Comparison of ENCODE assay signal across 28 cellular contexts in the genomic region with DNA sequence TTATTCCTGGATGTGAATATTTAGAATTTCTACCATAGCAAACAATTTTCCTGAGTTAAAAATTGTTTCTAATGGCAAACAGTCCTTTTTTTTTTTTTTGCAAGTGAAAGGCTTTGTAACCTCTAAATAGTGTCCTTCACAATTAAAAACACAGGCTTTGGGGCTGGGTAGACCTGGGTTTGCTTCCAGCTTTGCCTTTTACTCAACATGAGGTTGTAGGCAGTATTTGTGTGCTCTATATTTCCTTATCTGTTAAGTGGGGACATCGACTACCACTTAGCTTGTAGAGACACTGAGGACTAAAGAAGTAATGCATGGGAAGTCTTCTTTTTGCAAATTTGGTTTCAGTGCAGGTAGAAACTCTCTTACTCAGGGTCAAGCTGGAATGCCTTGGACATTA.
"Had no signal": no experiment of that assay in that cellular context is flagged by ENCODE, and none has a peak within 500 bp of the region (broad histone marks: within the 10 kb centered on the region; RNA-seq: fewer than 3 reads in every experiment).

No MANE protein-coding gene starts in this region.

- H3K27me3 Mint-ChIP-seq: progenitor cell of endocrine pancreas; stimulated activated naive B cell treated with anti-CD40 and anti-IgM and Interleukin-4, amounts not matched to agents 10 μg/mL and 1 μg/mL and 100 μg/mL, for 72 hours had no signal

- H3K27ac ChIP-seq: neutrophil, parathyroid adenoma, psoas muscle, right lobe of liver, sigmoid colon, stomach, thyroid gland, upper lobe of left lung, vagina had no signal

- H3K27me3 ChIP-seq: neutrophil, right lobe of liver, sigmoid colon, thyroid gland, tibial nerve, upper lobe of left lung, vagina had no signal

- H3K27ac Mint-ChIP-seq: natural killer cell treated with Interleukin-12 subunit alpha and Interleukin-12 subunit beta and Interleukin-15 and Interleukin-18, amount 100 ng/mL, for 72 hours; nephron progenitor cell; progenitor cell of endocrine pancreas; stimulated activated effector memory CD8-positive, alpha-beta T cell treated with anti-CD3 and anti-CD28 coated beads, Interleukin-12 subunit alpha, Interleukin-12 subunit beta, amount 100 ng/mL, for 72 hours; stimulated activated naive B cell treated with anti-CD40 and anti-IgM and Interleukin-4, amounts not matched to agents 10 μg/mL and 1 μg/mL and 100 μg/mL, for 72 hours; stimulated activated naive CD8-positive, alpha-beta T cell treated with anti-CD3 and anti-CD28 coated beads, Interleukin-15, Interleukin-2, amounts not matched to agents 100 ng/mL and 50 ng/mL, for 24 hours had no signal

- H3K4me1 Mint-ChIP-seq: stimulated activated effector memory CD8-positive, alpha-beta T cell treated with anti-CD3 and anti-CD28 coated beads, Interleukin-12 subunit alpha, Interleukin-12 subunit beta, amount 100 ng/mL, for 72 hours; stimulated activated naive B cell treated with anti-CD40 and anti-IgM and Interleukin-4, amounts not matched to agents 10 μg/mL and 1 μg/mL and 100 μg/mL, for 72 hours had no signal

- DNase-seq: nephron progenitor cell; nucleus accumbens; posterior cingulate gyrus; psoas muscle; right cardiac atrium; right lobe of liver; sigmoid colon; small intestine; stimulated activated CD4-positive, alpha-beta T cell treated with anti-CD3 and anti-CD28 coated beads, Interleukin-15, amount 100 ng/mL, for 24 hours; stimulated activated CD4-positive, alpha-beta T cell treated with anti-CD3 and anti-CD28 coated beads, Interleukin-2, amount 100 ng/mL, for 24 hours; stimulated activated CD4-positive, alpha-beta T cell treated with anti-CD3 and anti-CD28 coated beads, Interleukin-2, amount 100 ng/mL, for 48 hours; stimulated activated CD4-positive, alpha-beta T cell treated with anti-CD3 and anti-CD28 coated beads, Interleukin-4, amount 100 ng/mL, for 24 hours; stimulated activated naive B cell treated with anti-CD40 and anti-IgM and Interleukin-4, amounts not matched to agents 10 μg/mL and 1 μg/mL and 100 μg/mL, for 72 hours; stimulated activated naive CD4-positive, alpha-beta T cell treated with Interleukin-2 at 50 U/mL for 16 hours; stomach; thyroid gland; upper lobe of left lung had no signal

- H3K9ac ChIP-seq: parathyroid adenoma had no signal

- H3K4me3 Mint-ChIP-seq: natural killer cell treated with Interleukin-12 subunit alpha and Interleukin-12 subunit beta and Interleukin-15 and Interleukin-18, amount 100 ng/mL, for 72 hours; nephron progenitor cell; neural crest cell; stimulated activated effector memory CD8-positive, alpha-beta T cell treated with anti-CD3 and anti-CD28 coated beads, Interleukin-12 subunit alpha, Interleukin-12 subunit beta, amount 100 ng/mL, for 72 hours; stimulated activated naive B cell treated with anti-CD40 and anti-IgM and Interleukin-4, amounts not matched to agents 10 μg/mL and 1 μg/mL and 100 μg/mL, for 72 hours; stimulated activated naive CD8-positive, alpha-beta T cell treated with anti-CD3 and anti-CD28 coated beads, Interleukin-15, Interleukin-2, amounts not matched to agents 100 ng/mL and 50 ng/mL, for 24 hours had no signal

- H3K36me3 ChIP-seq: neutrophil, right lobe of liver, sigmoid colon, stomach, thoracic aorta, thyroid gland, tibial nerve, upper lobe of left lung, vagina had no signal

- H3K9me3 ChIP-seq: neutrophil, right lobe of liver, thoracic aorta, thyroid gland, upper lobe of left lung, vagina had no signal

- H3K79me2 ChIP-seq: parathyroid adenoma had no signal

- FAIRE-seq: small intestine, urothelium cell line had no signal

- ATAC-seq: natural killer cell treated with Interleukin-12 subunit alpha and Interleukin-12 subunit beta and Interleukin-15 and Interleukin-18, amount 100 ng/mL, for 72 hours; psoas muscle; right lobe of liver; stimulated activated effector memory CD8-positive, alpha-beta T cell treated with anti-CD3 and anti-CD28 coated beads, Interleukin-12 subunit alpha, Interleukin-12 subunit beta, amount 100 ng/mL, for 72 hours; stimulated activated naive B cell treated with anti-CD40 and anti-IgM and Interleukin-4, amounts not matched to agents 10 μg/mL and 1 μg/mL and 100 μg/mL, for 72 hours had no signal

- H3K4me1 ChIP-seq: right lobe of liver, sigmoid colon, stomach, thyroid gland, vagina had no signal

- H3K4me3 ChIP-seq: psoas muscle, right lobe of liver, sigmoid colon, stomach, thoracic aorta, thyroid gland, tibial nerve, upper lobe of left lung, vagina had no signal

- H3K36me3 Mint-ChIP-seq: natural killer cell treated with Interleukin-12 subunit alpha and Interleukin-12 subunit beta and Interleukin-15 and Interleukin-18, amount 100 ng/mL, for 72 hours; stimulated activated effector memory CD8-positive, alpha-beta T cell treated with anti-CD3 and anti-CD28 coated beads, Interleukin-12 subunit alpha, Interleukin-12 subunit beta, amount 100 ng/mL, for 72 hours; stimulated activated naive B cell treated with anti-CD40 and anti-IgM and Interleukin-4, amounts not matched to agents 10 μg/mL and 1 μg/mL and 100 μg/mL, for 72 hours had no signal

- H2AFZ ChIP-seq: parathyroid adenoma had no signal
